In the genomic region with DNA sequence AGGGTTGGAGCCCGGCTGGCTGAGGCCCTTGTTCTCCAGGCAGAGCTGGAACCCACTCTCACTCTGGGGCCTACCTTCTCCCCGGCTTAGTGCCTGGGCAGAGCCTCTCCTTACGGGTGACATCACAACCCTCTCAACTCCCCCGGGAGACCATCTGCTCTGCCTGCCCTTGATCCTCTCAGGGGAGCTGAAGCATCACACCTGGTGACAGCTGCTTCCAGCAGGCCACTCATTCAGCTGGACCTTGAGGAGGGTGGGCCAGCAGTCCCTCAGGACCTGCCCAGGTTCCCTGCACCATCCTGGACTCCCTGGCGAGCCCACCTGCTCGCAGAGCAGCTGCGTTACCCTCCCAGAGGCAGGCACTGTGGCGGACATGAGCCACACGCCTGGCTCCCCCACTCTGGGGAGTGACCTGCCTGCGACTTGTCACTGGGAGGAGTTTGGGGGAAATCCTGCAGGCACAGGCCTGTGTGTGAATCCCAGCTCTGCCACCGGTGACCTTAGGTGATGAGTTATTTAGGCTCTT, we compare ENCODE assay signal across 8 cellular contexts. TPM values are rescaled to one million over a fixed set of nuclear protein-coding genes. Genes with fewer than 3 reads are reported as not detected.
DNase-seq lines count a peak whose midpoint lies in the region; ATAC-seq and TF ChIP-seq lines count a peak whose summit lies in the region.

No MANE protein-coding gene starts in this region.

- H3K4me3 ChIP-seq in DND-41 (ENCODE audit: low read depth in 1 of 2, low read length in 2 of 2), result no peak overlapping the region
- H3K4me3 ChIP-seq in fibroblast of villous mesenchyme (ENCODE audit: low read depth, low read length), result peak overlapping the region; percentile 7

- in situ Hi-C loops in ACHN (cut with HindIII; ENCODE audit: low pct_ligation_motif_present, low pct_unique_long_range_greater_than_20kb, low sequenced_read_pairs), result no loop called here

- peaks cover 98% of the 10 kb centered on the region for H3K36me3 ChIP-seq in DND-41 (ENCODE audit: insufficient read depth, low read length)

- peaks cover 33% of the 10 kb centered on the region for H3K4me1 Mint-ChIP-seq in stimulated activated effector memory CD8-positive, alpha-beta T cell treated with anti-CD3 and anti-CD28 coated beads, Interleukin-12 subunit alpha, Interleukin-12 subunit beta, amount 100 ng/mL, for 72 hours

- ATAC-seq in DND-41 (ENCODE audit: insufficient read depth, low read depth) (peak; percentile 59), HG02642 (IDR thresholded peaks at IDR 0.05; ENCODE audit: poor library complexity, unreplicated experiment) (peak; percentile 65)
- ATAC-seq in stimulated activated effector memory CD8-positive, alpha-beta T cell treated with anti-CD3 and anti-CD28 coated beads, Interleukin-12 subunit alpha, Interleukin-12 subunit beta, amount 100 ng/mL, for 72 hours, result no peak

- H3K27ac Mint-ChIP-seq in stimulated activated effector memory CD8-positive, alpha-beta T cell treated with anti-CD3 and anti-CD28 coated beads, Interleukin-12 subunit alpha, Interleukin-12 subunit beta, amount 100 ng/mL, for 72 hours, result peak overlapping the region; percentile 67

- no peak overlapping the region for H2AFZ ChIP-seq in DND-41 (ENCODE audit: low read depth, low read length)

- H3K79me2 ChIP-seq in DND-41 (ENCODE audit: insufficient read depth, low read length), result peaks cover 100% of the 10 kb centered on the region

- peaks cover 28% of the 10 kb centered on the region for H3K4me1 ChIP-seq in DND-41 (ENCODE audit: insufficient read depth, low read length)

- DNase-seq in DND-41, result peak; percentile 44
- DNase-seq in NCI-H510A (lab: John Stamatoyannopoulos, UW), result peak; percentile 91
- DNase-seq in fibroblast of villous mesenchyme (ENCODE audit: low read depth), result peak; percentile 69
- DNase-seq in stimulated activated effector memory CD8-positive, alpha-beta T cell treated with anti-CD3 and anti-CD28 coated beads, Interleukin-12 subunit alpha, Interleukin-12 subunit beta, amount 100 ng/mL, for 72 hours (ENCODE audit: low spot score in 2 of 2), result no peak
- no peak for DNase-seq in cerebellar nuclear complex (lab: John Stamatoyannopoulos, UW)
- DNase-seq in ACHN, result no peak
- no peak for DNase-seq in NCI-H226

- no peak overlapping the region for H3K9ac ChIP-seq in DND-41 (ENCODE audit: low read depth, low read length)

- peaks cover 100% of the 10 kb centered on the region for H4K20me1 ChIP-seq in DND-41 (ENCODE audit: insufficient read depth, low read length)

- no peak overlapping the region for H3K4me3 Mint-ChIP-seq in stimulated activated effector memory CD8-positive, alpha-beta T cell treated with anti-CD3 and anti-CD28 coated beads, Interleukin-12 subunit alpha, Interleukin-12 subunit beta, amount 100 ng/mL, for 72 hours

- H3K9me3 Mint-ChIP-seq in stimulated activated effector memory CD8-positive, alpha-beta T cell treated with anti-CD3 and anti-CD28 coated beads, Interleukin-12 subunit alpha, Interleukin-12 subunit beta, amount 100 ng/mL, for 72 hours, result no peaks in the 10 kb centered on the region

- no peaks in the 10 kb centered on the region for H3K9me3 ChIP-seq in DND-41 (ENCODE audit: insufficient read depth, low read length, severe bottlenecking)

- no peak for TF ChIP-seq CTCF in DND-41 (IDR thresholded peaks at IDR 0.05; ENCODE audit: borderline replicate concordance, extremely low read depth, low read length, poor library complexity, severe bottlenecking)
- no peak for TF ChIP-seq CTCF in fibroblast of villous mesenchyme (IDR thresholded peaks at IDR 0.05; ENCODE audit: insufficient read depth, low read depth, low read length)

- no peaks in the 10 kb centered on the region for H3K27me3 ChIP-seq in DND-41 (ENCODE audit: insufficient read depth, low read length, poor library complexity)

- H3K27ac ChIP-seq in DND-41 (ENCODE audit: low read length), result no peak overlapping the region

- no peak overlapping the region for H3K4me2 ChIP-seq in DND-41 (ENCODE audit: insufficient read depth, low read length)

- no peaks in the 10 kb centered on the region for H3K36me3 Mint-ChIP-seq in stimulated activated effector memory CD8-positive, alpha-beta T cell treated with anti-CD3 and anti-CD28 coated beads, Interleukin-12 subunit alpha, Interleukin-12 subunit beta, amount 100 ng/mL, for 72 hours

RNA-seq across cellular contexts. Expression of a gene that starts 13.1 kb away (rescaled TPM):
- 17.1 and 19.9 TPM in 2 replicates for total RNA-seq in fibroblast of villous mesenchyme

Comparison
In these comparisons a context has a peak if more than half of its experiments do, and no peak if none do; other contexts are left out.
1. DNase-seq: peak in DND-41 (single experiment), NCI-H510A (single experiment) and fibroblast of villous mesenchyme (single experiment); none in stimulated activated effector memory CD8-positive, alpha-beta T cell treated with anti-CD3 and anti-CD28 coated beads, Interleukin-12 subunit alpha, Interleukin-12 subunit beta, amount 100 ng/mL, for 72 hours (0 of 2), cerebellar nuclear complex (0 of 2), ACHN (single experiment) and NCI-H226 (single experiment).